1 cellular context compared by ENCODE assay signal in the genomic region with DNA sequence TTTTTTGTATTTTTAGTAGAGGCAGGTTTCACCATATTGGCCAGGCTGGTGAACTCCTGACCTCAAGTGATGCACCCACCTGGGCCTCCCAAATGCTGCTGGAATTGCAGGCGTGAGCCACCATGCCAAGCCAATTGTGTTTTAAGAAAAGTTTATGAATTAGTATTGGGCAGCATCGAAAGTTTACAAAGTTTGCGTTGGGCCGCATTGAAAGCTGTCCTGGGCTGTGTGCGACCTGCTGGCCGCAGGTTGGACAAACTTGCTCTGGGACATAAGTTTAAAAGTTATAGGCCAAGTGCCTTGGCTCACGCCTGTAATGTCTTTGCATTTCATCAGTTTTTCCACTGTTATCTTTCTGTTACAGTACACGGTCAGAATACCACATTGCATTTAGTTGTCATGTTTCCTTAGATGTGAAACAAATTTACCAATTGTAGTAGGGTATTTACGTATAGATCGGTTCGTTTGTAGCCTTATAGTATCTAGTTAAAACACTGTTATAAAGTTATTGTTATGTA.
TF ChIP-seq lines count a peak whose summit lies in the region.

No MANE protein-coding gene starts in this region.

TF ChIP-seq in K562, 482 proteins besides CTCF, POLR2A, EP300 and RAD21 (continued from another document and continues in another):
- TF ChIP-seq, protein P1, sequence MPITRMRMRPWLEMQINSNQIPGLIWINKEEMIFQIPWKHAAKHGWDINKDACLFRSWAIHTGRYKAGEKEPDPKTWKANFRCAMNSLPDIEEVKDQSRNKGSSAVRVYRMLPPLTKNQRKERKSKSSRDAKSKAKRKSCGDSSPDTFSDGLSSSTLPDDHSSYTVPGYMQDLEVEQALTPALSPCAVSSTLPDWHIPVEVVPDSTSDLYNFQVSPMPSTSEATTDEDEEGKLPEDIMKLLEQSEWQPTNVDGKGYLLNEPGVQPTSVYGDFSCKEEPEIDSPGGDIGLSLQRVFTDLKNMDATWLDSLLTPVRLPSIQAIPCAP (CRISPR knock-in tag; IDR thresholded peaks at IDR 0.05; ENCODE audit: borderline replicate concordance), result no peak
- TF ChIP-seq SRSF7 (optimal IDR thresholded peaks at IDR 0.05; ENCODE audit: low read depth, low read length), result no peak
- TF ChIP-seq SNRNP70 (optimal IDR thresholded peaks at IDR 0.05; ENCODE audit: low read depth, low read length), result no peak
- TF ChIP-seq RFX5 (IDR thresholded peaks at IDR 0.05; ENCODE audit: low read depth, low read length), result no peak
- TF ChIP-seq SRSF3 (IDR thresholded peaks at IDR 0.05; ENCODE audit: insufficient read depth, low read length), result no peak
- TF ChIP-seq HSF4 (CRISPR knock-in tag; IDR thresholded peaks at IDR 0.05; ENCODE audit: borderline replicate concordance), result 0 out of 2 replicates have a peak, but pooled peaks have one; percentile 44
- no peak for TF ChIP-seq COPS2 (conservative IDR thresholded peaks at IDR 0.05)
- TF ChIP-seq, protein P2, sequence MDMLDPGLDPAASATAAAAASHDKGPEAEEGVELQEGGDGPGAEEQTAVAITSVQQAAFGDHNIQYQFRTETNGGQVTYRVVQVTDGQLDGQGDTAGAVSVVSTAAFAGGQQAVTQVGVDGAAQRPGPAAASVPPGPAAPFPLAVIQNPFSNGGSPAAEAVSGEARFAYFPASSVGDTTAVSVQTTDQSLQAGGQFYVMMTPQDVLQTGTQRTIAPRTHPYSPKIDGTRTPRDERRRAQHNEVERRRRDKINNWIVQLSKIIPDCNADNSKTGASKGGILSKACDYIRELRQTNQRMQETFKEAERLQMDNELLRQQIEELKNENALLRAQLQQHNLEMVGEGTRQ (CRISPR knock-in tag; IDR thresholded peaks at IDR 0.05), result no peak
- no peak for TF ChIP-seq MEF2A (IDR thresholded peaks at IDR 0.05; ENCODE audit: control insufficient read depth, low read depth, low read length)
- TF ChIP-seq GABPB1 (CRISPR knock-in tag; IDR thresholded peaks at IDR 0.05), result no peak
- TF ChIP-seq ZNF778 (CRISPR knock-in tag; IDR thresholded peaks at IDR 0.05), result no peak
- TF ChIP-seq, protein P3, sequence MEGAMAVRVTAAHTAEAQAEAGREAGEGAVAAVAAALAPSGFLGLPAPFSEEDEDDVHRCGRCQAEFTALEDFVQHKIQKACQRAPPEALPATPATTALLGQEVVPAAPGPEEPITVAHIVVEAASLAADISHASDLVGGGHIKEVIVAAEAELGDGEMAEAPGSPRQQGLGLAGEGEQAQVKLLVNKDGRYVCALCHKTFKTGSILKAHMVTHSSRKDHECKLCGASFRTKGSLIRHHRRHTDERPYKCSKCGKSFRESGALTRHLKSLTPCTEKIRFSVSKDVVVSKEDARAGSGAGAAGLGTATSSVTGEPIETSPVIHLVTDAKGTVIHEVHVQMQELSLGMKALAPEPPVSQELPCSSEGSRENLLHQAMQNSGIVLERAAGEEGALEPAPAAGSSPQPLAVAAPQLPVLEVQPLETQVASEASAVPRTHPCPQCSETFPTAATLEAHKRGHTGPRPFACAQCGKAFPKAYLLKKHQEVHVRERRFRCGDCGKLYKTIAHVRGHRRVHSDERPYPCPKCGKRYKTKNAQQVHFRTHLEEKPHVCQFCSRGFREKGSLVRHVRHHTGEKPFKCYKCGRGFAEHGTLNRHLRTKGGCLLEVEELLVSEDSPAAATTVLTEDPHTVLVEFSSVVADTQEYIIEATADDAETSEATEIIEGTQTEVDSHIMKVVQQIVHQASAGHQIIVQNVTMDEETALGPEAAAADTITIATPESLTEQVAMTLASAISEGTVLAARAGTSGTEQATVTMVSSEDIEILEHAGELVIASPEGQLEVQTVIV (CRISPR knock-in tag; IDR thresholded peaks at IDR 0.05; ENCODE audit: borderline replicate concordance), result no peak
- TF ChIP-seq KAT2B (IDR thresholded peaks at IDR 0.05; ENCODE audit: low read depth, low read length), result no peak
- no peak for TF ChIP-seq MCM7 (IDR thresholded peaks at IDR 0.05)
- TF ChIP-seq, protein P4, sequence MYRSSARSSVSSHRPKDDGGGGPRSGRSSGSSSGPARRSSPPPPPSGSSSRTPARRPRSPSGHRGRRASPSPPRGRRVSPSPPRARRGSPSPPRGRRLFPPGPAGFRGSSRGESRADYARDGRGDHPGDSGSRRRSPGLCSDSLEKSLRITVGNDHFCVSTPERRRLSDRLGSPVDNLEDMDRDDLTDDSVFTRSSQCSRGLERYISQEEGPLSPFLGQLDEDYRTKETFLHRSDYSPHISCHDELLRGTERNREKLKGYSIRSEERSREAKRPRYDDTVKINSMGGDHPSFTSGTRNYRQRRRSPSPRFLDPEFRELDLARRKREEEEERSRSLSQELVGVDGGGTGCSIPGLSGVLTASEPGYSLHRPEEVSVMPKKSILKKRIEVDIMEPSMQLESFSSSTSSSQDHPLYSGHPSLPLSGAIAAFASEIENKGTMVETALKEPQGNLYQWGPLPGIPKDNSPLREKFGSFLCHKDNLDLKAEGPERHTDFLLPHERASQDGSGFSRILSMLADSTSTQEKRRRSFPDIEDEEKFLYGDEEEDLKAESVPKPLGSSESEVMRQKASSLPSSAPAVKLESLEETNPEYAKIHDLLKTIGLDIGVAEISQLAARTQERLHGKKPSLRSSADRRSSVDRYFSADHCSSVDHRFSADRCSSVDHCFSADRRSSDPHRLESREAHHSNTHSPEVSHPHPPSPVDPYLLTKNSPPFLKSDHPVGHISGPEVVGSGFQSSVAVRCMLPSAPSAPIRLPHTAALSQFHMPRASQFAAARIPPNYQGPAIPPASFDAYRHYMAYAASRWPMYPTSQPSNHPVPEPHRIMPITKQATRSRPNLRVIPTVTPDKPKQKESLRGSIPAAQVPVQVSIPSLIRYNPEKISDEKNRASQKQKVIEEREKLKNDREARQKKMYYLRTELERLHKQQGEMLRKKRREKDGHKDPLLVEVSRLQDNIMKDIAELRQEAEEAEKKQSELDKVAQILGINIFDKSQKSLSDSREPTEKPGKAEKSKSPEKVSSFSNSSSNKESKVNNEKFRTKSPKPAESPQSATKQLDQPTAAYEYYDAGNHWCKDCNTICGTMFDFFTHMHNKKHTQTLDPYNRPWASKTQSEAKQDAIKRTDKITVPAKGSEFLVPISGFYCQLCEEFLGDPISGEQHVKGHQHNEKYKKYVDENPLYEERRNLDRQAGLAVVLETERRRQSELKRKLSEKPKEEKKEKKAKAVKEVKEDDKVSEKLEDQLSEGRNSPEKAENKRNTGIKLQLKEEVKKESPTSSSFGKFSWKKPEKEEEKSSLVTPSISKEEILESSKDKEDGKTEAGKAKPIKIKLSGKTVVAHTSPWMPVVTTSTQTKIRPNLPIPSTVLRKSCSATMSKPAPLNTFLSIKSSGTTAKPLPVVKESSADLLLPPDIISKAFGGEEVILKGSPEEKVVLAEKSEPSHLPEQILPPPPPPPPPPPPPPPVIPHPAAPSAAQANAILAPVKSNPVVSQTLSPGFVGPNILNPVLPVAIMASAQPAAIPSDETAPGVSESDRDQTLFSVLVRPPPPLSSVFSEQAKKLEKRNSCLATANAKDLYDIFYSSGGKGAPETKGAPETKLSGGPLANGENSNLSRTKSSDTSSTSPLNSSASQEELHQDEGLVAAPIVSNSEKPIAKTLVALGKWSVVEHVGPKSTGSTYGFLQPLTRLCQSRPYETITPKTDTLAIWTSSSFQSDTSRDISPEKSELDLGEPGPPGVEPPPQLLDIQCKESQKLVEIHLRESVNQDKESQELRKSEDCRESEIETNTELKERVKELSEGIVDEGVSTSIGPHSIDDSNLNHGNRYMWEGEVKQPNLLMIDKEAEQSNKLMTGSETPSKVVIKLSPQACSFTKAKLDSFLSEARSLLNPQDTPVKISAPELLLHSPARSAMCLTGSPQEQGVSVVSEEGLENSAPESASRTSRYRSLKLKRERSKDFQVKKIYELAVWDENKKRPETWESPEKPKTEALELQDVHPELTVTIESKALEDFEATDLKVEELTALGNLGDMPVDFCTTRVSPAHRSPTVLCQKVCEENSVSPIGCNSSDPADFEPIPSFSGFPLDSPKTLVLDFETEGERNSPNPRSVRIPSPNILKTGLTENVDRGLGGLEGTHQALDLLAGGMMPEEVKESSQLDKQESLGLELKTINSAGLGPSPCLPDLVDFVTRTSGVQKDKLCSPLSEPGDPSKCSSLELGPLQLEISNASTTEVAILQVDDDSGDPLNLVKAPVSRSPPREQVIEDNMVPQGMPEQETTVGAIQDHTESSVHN (IDR thresholded peaks at IDR 0.05; ENCODE audit: borderline replicate concordance in 1 of 2, low read depth in 1 of 2), result no peak
- TF ChIP-seq ZNF696 (CRISPR knock-in tag; conservative IDR thresholded peaks at IDR 0.05), result no peak
- TF ChIP-seq ZNF583 (CRISPR knock-in tag; IDR thresholded peaks at IDR 0.05), result peak; percentile 61; the same call in 1 of the 2 replicates
- TF ChIP-seq, protein P5, sequence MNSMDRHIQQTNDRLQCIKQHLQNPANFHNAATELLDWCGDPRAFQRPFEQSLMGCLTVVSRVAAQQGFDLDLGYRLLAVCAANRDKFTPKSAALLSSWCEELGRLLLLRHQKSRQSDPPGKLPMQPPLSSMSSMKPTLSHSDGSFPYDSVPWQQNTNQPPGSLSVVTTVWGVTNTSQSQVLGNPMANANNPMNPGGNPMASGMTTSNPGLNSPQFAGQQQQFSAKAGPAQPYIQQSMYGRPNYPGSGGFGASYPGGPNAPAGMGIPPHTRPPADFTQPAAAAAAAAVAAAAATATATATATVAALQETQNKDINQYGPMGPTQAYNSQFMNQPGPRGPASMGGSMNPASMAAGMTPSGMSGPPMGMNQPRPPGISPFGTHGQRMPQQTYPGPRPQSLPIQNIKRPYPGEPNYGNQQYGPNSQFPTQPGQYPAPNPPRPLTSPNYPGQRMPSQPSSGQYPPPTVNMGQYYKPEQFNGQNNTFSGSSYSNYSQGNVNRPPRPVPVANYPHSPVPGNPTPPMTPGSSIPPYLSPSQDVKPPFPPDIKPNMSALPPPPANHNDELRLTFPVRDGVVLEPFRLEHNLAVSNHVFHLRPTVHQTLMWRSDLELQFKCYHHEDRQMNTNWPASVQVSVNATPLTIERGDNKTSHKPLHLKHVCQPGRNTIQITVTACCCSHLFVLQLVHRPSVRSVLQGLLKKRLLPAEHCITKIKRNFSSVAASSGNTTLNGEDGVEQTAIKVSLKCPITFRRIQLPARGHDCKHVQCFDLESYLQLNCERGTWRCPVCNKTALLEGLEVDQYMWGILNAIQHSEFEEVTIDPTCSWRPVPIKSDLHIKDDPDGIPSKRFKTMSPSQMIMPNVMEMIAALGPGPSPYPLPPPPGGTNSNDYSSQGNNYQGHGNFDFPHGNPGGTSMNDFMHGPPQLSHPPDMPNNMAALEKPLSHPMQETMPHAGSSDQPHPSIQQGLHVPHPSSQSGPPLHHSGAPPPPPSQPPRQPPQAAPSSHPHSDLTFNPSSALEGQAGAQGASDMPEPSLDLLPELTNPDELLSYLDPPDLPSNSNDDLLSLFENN (IDR thresholded peaks at IDR 0.05; ENCODE audit: low read depth in 2 of 2, low read length in 2 of 2), result no peak
- peak; percentile 23; the same call in 1 of the 2 replicates for TF ChIP-seq TOE1 (IDR thresholded peaks at IDR 0.05; ENCODE audit: borderline replicate concordance)
- TF ChIP-seq TOE1 (CRISPR knock-in tag; IDR thresholded peaks at IDR 0.05; ENCODE audit: borderline replicate concordance, low read depth), result no peak
- TF ChIP-seq, protein P6, sequence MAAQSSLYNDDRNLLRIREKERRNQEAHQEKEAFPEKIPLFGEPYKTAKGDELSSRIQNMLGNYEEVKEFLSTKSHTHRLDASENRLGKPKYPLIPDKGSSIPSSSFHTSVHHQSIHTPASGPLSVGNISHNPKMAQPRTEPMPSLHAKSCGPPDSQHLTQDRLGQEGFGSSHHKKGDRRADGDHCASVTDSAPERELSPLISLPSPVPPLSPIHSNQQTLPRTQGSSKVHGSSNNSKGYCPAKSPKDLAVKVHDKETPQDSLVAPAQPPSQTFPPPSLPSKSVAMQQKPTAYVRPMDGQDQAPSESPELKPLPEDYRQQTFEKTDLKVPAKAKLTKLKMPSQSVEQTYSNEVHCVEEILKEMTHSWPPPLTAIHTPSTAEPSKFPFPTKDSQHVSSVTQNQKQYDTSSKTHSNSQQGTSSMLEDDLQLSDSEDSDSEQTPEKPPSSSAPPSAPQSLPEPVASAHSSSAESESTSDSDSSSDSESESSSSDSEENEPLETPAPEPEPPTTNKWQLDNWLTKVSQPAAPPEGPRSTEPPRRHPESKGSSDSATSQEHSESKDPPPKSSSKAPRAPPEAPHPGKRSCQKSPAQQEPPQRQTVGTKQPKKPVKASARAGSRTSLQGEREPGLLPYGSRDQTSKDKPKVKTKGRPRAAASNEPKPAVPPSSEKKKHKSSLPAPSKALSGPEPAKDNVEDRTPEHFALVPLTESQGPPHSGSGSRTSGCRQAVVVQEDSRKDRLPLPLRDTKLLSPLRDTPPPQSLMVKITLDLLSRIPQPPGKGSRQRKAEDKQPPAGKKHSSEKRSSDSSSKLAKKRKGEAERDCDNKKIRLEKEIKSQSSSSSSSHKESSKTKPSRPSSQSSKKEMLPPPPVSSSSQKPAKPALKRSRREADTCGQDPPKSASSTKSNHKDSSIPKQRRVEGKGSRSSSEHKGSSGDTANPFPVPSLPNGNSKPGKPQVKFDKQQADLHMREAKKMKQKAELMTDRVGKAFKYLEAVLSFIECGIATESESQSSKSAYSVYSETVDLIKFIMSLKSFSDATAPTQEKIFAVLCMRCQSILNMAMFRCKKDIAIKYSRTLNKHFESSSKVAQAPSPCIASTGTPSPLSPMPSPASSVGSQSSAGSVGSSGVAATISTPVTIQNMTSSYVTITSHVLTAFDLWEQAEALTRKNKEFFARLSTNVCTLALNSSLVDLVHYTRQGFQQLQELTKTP (IDR thresholded peaks at IDR 0.05; ENCODE audit: low read depth in 1 of 2, partially characterized antibody in 2 of 2), result peak in 1 of 2 experiments; percentile 75
- TF ChIP-seq PTTG1 (tag; IDR thresholded peaks at IDR 0.05; ENCODE audit: low read depth), result no peak
- TF ChIP-seq ZNF764 (CRISPR knock-in tag; IDR thresholded peaks at IDR 0.05; ENCODE audit: low read depth), result no peak
- peak; percentile 84; the same call in 1 of the 2 replicates for TF ChIP-seq NFRKB (IDR thresholded peaks at IDR 0.05; ENCODE audit: low read depth)
- TF ChIP-seq ARID1B (IDR thresholded peaks at IDR 0.05), result peak; percentile 91
- TF ChIP-seq, protein P7, sequence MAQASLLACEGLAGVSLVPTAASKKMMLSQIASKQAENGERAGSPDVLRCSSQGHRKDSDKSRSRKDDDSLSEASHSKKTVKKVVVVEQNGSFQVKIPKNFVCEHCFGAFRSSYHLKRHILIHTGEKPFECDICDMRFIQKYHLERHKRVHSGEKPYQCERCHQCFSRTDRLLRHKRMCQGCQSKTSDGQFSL (CRISPR knock-in tag; IDR thresholded peaks at IDR 0.05), result no peak
- TF ChIP-seq, protein P7 (tag; IDR thresholded peaks at IDR 0.05), result peak in 1 of 2 experiments; percentile 53; a peak in 1 of 4 replicates
- TF ChIP-seq, protein P8, sequence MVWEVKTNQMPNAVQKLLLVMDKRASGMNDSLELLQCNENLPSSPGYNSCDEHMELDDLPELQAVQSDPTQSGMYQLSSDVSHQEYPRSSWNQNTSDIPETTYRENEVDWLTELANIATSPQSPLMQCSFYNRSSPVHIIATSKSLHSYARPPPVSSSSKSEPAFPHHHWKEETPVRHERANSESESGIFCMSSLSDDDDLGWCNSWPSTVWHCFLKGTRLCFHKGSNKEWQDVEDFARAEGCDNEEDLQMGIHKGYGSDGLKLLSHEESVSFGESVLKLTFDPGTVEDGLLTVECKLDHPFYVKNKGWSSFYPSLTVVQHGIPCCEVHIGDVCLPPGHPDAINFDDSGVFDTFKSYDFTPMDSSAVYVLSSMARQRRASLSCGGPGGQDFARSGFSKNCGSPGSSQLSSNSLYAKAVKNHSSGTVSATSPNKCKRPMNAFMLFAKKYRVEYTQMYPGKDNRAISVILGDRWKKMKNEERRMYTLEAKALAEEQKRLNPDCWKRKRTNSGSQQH (CRISPR knock-in tag; IDR thresholded peaks at IDR 0.05), result no peak
